Comparison of ENCODE assay signal across 8 cellular contexts in genomic region chr13:41061075-41061913, GRCh38. TPM values are rescaled to one million over a fixed set of nuclear protein-coding genes. Genes with fewer than 3 reads are reported as not detected.
DNase-seq lines count a peak whose midpoint lies in the region; ATAC-seq, FAIRE-seq and TF ChIP-seq lines count a peak whose summit lies in the region.

Gene WBP4, plus strand, starts transcription at chr13:41061509. Its CDS starts 165 bp downstream, at chr13:41061674.

- H3K27me3 ChIP-seq in BLaER1 treated with 17β-estradiol and CSF1 and Interleukin-3, amounts not matched to agents 10 nM and 100 nM: no peaks in the 10 kb centered on the region

- H3K9ac ChIP-seq in BLaER1 treated with 17β-estradiol and CSF1 and Interleukin-3, amounts not matched to agents 10 nM and 100 nM: peak within 1 kb of the TSS; percentile 90 to 98 (median 96)

- DNase-seq in GM19239 (ENCODE audit: insufficient read length, low spot score): peak; percentile 61
- peak; percentile 84 to 90 for DNase-seq in NCI-H524 (lab: John Stamatoyannopoulos, UW)
- peak; percentile 96 for DNase-seq in activated CD4-positive, alpha-beta T cell treated with anti-CD3 and anti-CD28 coated beads, Interleukin-2, amount 10 ng/mL, durations not matched to agents 24 days and 14 days
- peak; percentile 97 for DNase-seq in coronary artery (ENCODE audit: low spot score)
- peak; percentile 96 for DNase-seq in left lobe of liver (ENCODE audit: low spot score)
- peak; percentile 90 to 91 for DNase-seq in stimulated activated CD4-positive, alpha-beta T cell treated with anti-CD3 and anti-CD28 coated beads, Interleukin-2, amount 100 ng/mL, for 24 hours

- intact Hi-C loops in activated CD4-positive, alpha-beta T cell treated with anti-CD3 and anti-CD28 coated beads, Interleukin-2, amount 10 ng/mL, durations not matched to agents 24 days and 14 days (cut with micrococcal nuclease): loop anchor here (1.0 to 5.0 kb wide), 10 partner anchors 52 to 856 kb away; partner anchors contain the start of genes FOXO1, KBTBD6, MTRF1 and NAA16

- peak within 1 kb of the TSS; percentile 87 to 98 (median 96) for H3K27ac ChIP-seq in BLaER1 treated with 17β-estradiol and CSF1 and Interleukin-3, amounts not matched to agents 10 nM and 100 nM
- H3K27ac ChIP-seq in coronary artery: peak within 1 kb of the TSS; percentile 96 to 99

- H3K36me3 Mint-ChIP-seq in activated CD4-positive, alpha-beta T cell treated with anti-CD3 and anti-CD28 coated beads, Interleukin-2, amount 10 ng/mL, durations not matched to agents 24 days and 14 days (ENCODE audit: low read depth): peaks cover 30% of the 10 kb centered on the region

- no peak for TF ChIP-seq CTCF in coronary artery (IDR thresholded peaks at IDR 0.05)

- peak within 1 kb of the TSS; percentile 100 for H3K4me3 Mint-ChIP-seq in activated CD4-positive, alpha-beta T cell treated with anti-CD3 and anti-CD28 coated beads, Interleukin-2, amount 10 ng/mL, durations not matched to agents 24 days and 14 days

- ATAC-seq in HG03442 (IDR thresholded peaks at IDR 0.05; ENCODE audit: unreplicated experiment) (peak; percentile 70), left lobe of liver (peak; percentile 77)

- peaks cover 7 to 37% (median 31%) of the 10 kb centered on the region in 11 experiments; a peak in 21 of 22 replicates for H4K20me1 ChIP-seq in BLaER1 treated with 17β-estradiol and CSF1 and Interleukin-3, amounts not matched to agents 10 nM and 100 nM

- peaks cover 46% of the 10 kb centered on the region for H3K4me1 Mint-ChIP-seq in activated CD4-positive, alpha-beta T cell treated with anti-CD3 and anti-CD28 coated beads, Interleukin-2, amount 10 ng/mL, durations not matched to agents 24 days and 14 days

- H3K9me3 Mint-ChIP-seq in activated CD4-positive, alpha-beta T cell treated with anti-CD3 and anti-CD28 coated beads, Interleukin-2, amount 10 ng/mL, durations not matched to agents 24 days and 14 days: no peaks in the 10 kb centered on the region

- H3K4me3 ChIP-seq in BLaER1 treated with 17β-estradiol and CSF1 and Interleukin-3, amounts not matched to agents 10 nM and 100 nM: peak within 1 kb of the TSS; percentile 77 to 89 (median 84)
- H3K4me3 ChIP-seq in coronary artery: peak within 1 kb of the TSS; percentile 86

- peaks cover 14 to 56% (median 34%) of the 10 kb centered on the region in 11 experiments; a peak in 21 of 22 replicates for H3K36me3 ChIP-seq in BLaER1 treated with 17β-estradiol and CSF1 and Interleukin-3, amounts not matched to agents 10 nM and 100 nM

- H3K4me1 ChIP-seq in BLaER1 treated with 17β-estradiol and CSF1 and Interleukin-3, amounts not matched to agents 10 nM and 100 nM: peaks cover 25 to 50% (median 41%) of the 10 kb centered on the region in 10 experiments

- peaks cover 5% of the 10 kb centered on the region for H3K27me3 Mint-ChIP-seq in activated CD4-positive, alpha-beta T cell treated with anti-CD3 and anti-CD28 coated beads, Interleukin-2, amount 10 ng/mL, durations not matched to agents 24 days and 14 days

- H3K27ac Mint-ChIP-seq in activated CD4-positive, alpha-beta T cell treated with anti-CD3 and anti-CD28 coated beads, Interleukin-2, amount 10 ng/mL, durations not matched to agents 24 days and 14 days: peak within 1 kb of the TSS; percentile 100

- peak within 1 kb of the TSS; percentile 83 to 98 (median 94) for H3K4me2 ChIP-seq in BLaER1 treated with 17β-estradiol and CSF1 and Interleukin-3, amounts not matched to agents 10 nM and 100 nM

- no peaks in the 10 kb centered on the region for H3K9me3 ChIP-seq in BLaER1 treated with 17β-estradiol and CSF1 and Interleukin-3, amounts not matched to agents 10 nM and 100 nM (replicated peaks in 1 of 11)

- FAIRE-seq in GM19239 (lab: Jason Lieb, UNC): peak; percentile 95

RNA-seq across cellular contexts. Expression of gene WBP4, which starts in this region (rescaled TPM):
- 13.3 and 14.1 TPM in 2 replicates for total RNA-seq in activated CD4-positive, alpha-beta T cell treated with anti-CD3 and anti-CD28 coated beads, Interleukin-2, amount 10 ng/mL, durations not matched to agents 24 days and 14 days
- 3.9 TPM for total RNA-seq in left lobe of liver

Comparison
In these comparisons a context has a peak if more than half of its experiments do, and no peak if none do; other contexts are left out.
1. Peak in every context shown above with its lines: DNase-seq, ATAC-seq, H3K4me3 ChIP-seq and H3K27ac ChIP-seq.